Comparison of ENCODE assay signal across 1 cellular context in the genomic region with DNA sequence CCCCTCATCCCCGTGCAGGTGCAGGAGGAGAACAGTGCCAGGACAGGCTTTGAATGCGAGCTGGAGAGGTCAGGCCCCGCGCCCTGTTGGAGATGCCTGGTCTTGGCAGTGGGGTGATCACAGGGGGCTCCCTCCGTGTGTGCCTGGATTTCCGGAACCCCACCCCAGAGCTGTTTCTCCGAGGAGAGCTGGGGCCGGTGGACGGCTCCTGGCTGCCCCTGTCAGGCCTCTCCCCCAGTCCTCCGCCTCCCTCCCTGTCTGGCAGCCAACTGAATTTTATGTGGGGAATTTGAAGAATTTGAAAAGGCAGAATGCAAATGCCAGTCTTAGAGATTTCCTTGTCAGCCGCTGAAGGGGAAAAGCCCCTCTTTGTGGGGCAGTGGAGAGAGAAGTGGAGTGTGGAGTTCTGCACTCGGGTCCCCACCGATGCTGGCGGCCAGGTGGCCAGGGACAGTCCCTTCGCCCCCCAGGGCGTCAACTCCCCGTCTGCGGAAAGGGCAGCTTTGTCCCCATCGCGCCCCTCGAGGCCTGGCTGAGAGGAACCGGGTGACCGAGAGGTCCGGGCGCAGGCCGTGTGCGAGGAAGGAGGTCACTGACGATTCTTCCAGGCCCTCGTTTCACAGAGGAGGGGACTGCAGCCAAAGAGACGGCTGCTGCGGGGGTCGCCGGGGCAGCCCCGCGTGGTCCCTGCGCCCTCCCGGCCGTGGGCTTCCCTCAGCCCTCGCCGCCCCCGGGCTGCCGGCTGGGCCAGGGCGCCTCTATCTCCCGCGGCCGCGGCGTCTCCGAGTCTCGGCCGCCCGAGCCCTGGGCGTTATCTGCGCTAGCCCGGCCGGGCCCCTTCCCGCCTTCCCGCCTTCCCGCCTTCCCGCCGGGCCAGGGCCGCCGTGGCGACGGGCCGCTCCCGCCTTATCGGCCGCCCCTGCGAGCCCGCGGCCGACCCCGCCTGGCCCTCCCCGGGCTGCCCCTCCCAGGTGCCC.
A peak's percentile ranks its signal among the peaks of the same experiment; 100 is the strongest.
TF ChIP-seq lines count a peak whose summit lies in the region.

No MANE protein-coding gene starts in this region.

TF ChIP-seq in K562, 482 proteins besides CTCF, POLR2A, EP300 and RAD21 (continued from another document and continues in another):
- TF ChIP-seq, protein P1, sequence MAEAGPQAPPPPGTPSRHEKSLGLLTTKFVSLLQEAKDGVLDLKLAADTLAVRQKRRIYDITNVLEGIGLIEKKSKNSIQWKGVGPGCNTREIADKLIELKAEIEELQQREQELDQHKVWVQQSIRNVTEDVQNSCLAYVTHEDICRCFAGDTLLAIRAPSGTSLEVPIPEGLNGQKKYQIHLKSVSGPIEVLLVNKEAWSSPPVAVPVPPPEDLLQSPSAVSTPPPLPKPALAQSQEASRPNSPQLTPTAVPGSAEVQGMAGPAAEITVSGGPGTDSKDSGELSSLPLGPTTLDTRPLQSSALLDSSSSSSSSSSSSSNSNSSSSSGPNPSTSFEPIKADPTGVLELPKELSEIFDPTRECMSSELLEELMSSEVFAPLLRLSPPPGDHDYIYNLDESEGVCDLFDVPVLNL (CRISPR knock-in tag; IDR thresholded peaks at IDR 0.05; ENCODE audit: low read depth): no peak
- TF ChIP-seq RHOXF2B (CRISPR knock-in tag; conservative IDR thresholded peaks at IDR 0.05) (no peak), L3MBTL2 (IDR thresholded peaks at IDR 0.05) (peak; percentile 98), ZNF830 (CRISPR knock-in tag; IDR thresholded peaks at IDR 0.05) (no peak), SMAD2 (IDR thresholded peaks at IDR 0.05; ENCODE audit: low read depth, low read length) (no peak), CBX3 (IDR thresholded peaks at IDR 0.05; ENCODE audit: borderline replicate concordance in 1 of 2, low read length in 2 of 2) (no peak), SMARCA5 (IDR thresholded peaks at IDR 0.05) (no peak), MEF2A (IDR thresholded peaks at IDR 0.05; ENCODE audit: control insufficient read depth, low read depth, low read length) (no peak), NR4A1 (CRISPR knock-in tag; IDR thresholded peaks at IDR 0.05) (peak; percentile 86), NR4A1 (tag; IDR thresholded peaks at IDR 0.05) (peak; percentile 92), ZNF384 (IDR thresholded peaks at IDR 0.05; ENCODE audit: low read depth, low read length) (no peak), HOXB6 (CRISPR knock-in tag; IDR thresholded peaks at IDR 0.05; ENCODE audit: borderline replicate concordance) (no peak), ZNF274 (IDR thresholded peaks at IDR 0.05; ENCODE audit: borderline replicate concordance, low read depth, low read length) (no peak), RBM39 (optimal IDR thresholded peaks at IDR 0.05; ENCODE audit: low read depth, low read length) (no peak), MXI1 (IDR thresholded peaks at IDR 0.05; ENCODE audit: low read depth, low read length) (no peak), ZEB2 (IDR thresholded peaks at IDR 0.05) (no peak), PPARD (CRISPR knock-in tag; IDR thresholded peaks at IDR 0.05) (no peak), ARID2 (IDR thresholded peaks at IDR 0.05) (no peak), HNRNPUL1 (IDR thresholded peaks at IDR 0.05; ENCODE audit: low read length) (no peak), HDAC2 (IDR thresholded peaks at IDR 0.05) (no peak), GABPA (tag; conservative IDR thresholded peaks at IDR 0.05; ENCODE audit: low read depth) (no peak), NCOA6 (IDR thresholded peaks at IDR 0.05) (no peak), WHSC1 (IDR thresholded peaks at IDR 0.05; ENCODE audit: low read length) (peak; percentile 69), EZH2 (IDR thresholded peaks at IDR 0.05; ENCODE audit: borderline replicate concordance, low read depth, low read length) (no peak), FUS (optimal IDR thresholded peaks at IDR 0.05; ENCODE audit: low read depth, low read length) (no peak), FOS (IDR thresholded peaks at IDR 0.05; ENCODE audit: extremely low read depth, insufficient read length) (no peak), NCOA2 (IDR thresholded peaks at IDR 0.05; ENCODE audit: partially characterized antibody in 2 of 2) (no peak), C11orf30 (IDR thresholded peaks at IDR 0.05; ENCODE audit: low read depth) (no peak), BRCA1 (IDR thresholded peaks at IDR 0.05) (no peak), BRCA1 (CRISPR knock-in tag; IDR thresholded peaks at IDR 0.05) (no peak), POLR3A (IDR thresholded peaks at IDR 0.05; ENCODE audit: borderline replicate concordance, extremely low read depth, insufficient read depth, insufficient read length) (no peak), ZNF282 (CRISPR knock-in tag; IDR thresholded peaks at IDR 0.05) (no peak), NFIC (IDR thresholded peaks at IDR 0.05) (no peak), OTX1 (CRISPR knock-in tag; IDR thresholded peaks at IDR 0.05) (no peak), ZFP30 (CRISPR knock-in tag; IDR thresholded peaks at IDR 0.05; ENCODE audit: borderline replicate concordance) (no peak), YY1 (IDR thresholded peaks at IDR 0.05; ENCODE audit: borderline replicate concordance in 1 of 3, control insufficient read depth in 1 of 3, extremely low read depth in 1 of 3, insufficient read depth in 3 of 3, insufficient read length in 1 of 3, insufficient replicate concordance in 2 of 3, low read depth in 1 of 3, low read length in 2 of 3) (peak in 1 of 3 experiments; percentile 29), ZNF217 (CRISPR knock-in tag; IDR thresholded peaks at IDR 0.05) (no peak), NBN (IDR thresholded peaks at IDR 0.05; ENCODE audit: low read depth) (no peak), GATAD2A (IDR thresholded peaks at IDR 0.05) (no peak), HNRNPL (IDR thresholded peaks at IDR 0.05; ENCODE audit: low read depth, low read length) (peak; percentile 51), KDM2B (CRISPR knock-in tag; IDR thresholded peaks at IDR 0.05) (peak; percentile 9; the same call in 1 of the 2 replicates), ZNF699 (CRISPR knock-in tag; IDR thresholded peaks at IDR 0.05; ENCODE audit: insufficient replicate concordance) (no peak), KHSRP (IDR thresholded peaks at IDR 0.05) (no peak), GTF2E2 (tag; IDR thresholded peaks at IDR 0.05) (no peak), LCOR (CRISPR knock-in tag; IDR thresholded peaks at IDR 0.05) (no peak), CAMTA2 (CRISPR knock-in tag; conservative IDR thresholded peaks at IDR 0.05) (no peak), NFE2 (IDR thresholded peaks at IDR 0.05; ENCODE audit: low read depth) (no peak), ZNF668 (CRISPR knock-in tag; IDR thresholded peaks at IDR 0.05) (peak; percentile 50; the same call in 1 of the 2 replicates), SAP30 (IDR thresholded peaks at IDR 0.05; ENCODE audit: borderline replicate concordance, insufficient read depth, low read depth, low read length, poor library complexity, severe bottlenecking) (no peak), KAT8 (IDR thresholded peaks at IDR 0.05; ENCODE audit: low read depth) (no peak)
- TF ChIP-seq, protein P2, sequence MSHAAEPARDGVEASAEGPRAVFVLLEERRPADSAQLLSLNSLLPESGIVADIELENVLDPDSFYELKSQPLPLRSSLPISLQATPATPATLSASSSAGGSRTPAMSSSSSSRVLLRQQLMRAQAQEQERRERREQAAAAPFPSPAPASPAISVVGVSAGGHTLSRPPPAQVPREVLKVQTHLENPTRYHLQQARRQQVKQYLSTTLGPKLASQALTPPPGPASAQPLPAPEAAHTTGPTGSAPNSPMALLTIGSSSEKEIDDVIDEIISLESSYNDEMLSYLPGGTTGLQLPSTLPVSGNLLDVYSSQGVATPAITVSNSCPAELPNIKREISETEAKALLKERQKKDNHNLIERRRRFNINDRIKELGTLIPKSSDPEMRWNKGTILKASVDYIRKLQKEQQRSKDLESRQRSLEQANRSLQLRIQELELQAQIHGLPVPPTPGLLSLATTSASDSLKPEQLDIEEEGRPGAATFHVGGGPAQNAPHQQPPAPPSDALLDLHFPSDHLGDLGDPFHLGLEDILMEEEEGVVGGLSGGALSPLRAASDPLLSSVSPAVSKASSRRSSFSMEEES (CRISPR knock-in tag; IDR thresholded peaks at IDR 0.05): no peak
- TF ChIP-seq, protein P3, sequence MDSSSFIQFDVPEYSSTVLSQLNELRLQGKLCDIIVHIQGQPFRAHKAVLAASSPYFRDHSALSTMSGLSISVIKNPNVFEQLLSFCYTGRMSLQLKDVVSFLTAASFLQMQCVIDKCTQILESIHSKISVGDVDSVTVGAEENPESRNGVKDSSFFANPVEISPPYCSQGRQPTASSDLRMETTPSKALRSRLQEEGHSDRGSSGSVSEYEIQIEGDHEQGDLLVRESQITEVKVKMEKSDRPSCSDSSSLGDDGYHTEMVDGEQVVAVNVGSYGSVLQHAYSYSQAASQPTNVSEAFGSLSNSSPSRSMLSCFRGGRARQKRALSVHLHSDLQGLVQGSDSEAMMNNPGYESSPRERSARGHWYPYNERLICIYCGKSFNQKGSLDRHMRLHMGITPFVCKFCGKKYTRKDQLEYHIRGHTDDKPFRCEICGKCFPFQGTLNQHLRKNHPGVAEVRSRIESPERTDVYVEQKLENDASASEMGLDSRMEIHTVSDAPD (CRISPR knock-in tag; IDR thresholded peaks at IDR 0.05): no peak
- TF ChIP-seq, protein P4, sequence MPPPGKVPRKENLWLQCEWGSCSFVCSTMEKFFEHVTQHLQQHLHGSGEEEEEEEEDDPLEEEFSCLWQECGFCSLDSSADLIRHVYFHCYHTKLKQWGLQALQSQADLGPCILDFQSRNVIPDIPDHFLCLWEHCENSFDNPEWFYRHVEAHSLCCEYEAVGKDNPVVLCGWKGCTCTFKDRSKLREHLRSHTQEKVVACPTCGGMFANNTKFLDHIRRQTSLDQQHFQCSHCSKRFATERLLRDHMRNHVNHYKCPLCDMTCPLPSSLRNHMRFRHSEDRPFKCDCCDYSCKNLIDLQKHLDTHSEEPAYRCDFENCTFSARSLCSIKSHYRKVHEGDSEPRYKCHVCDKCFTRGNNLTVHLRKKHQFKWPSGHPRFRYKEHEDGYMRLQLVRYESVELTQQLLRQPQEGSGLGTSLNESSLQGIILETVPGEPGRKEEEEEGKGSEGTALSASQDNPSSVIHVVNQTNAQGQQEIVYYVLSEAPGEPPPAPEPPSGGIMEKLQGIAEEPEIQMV (tag; conservative IDR thresholded peaks at IDR 0.05; ENCODE audit: low read depth): no peak
- TF ChIP-seq, protein P5, sequence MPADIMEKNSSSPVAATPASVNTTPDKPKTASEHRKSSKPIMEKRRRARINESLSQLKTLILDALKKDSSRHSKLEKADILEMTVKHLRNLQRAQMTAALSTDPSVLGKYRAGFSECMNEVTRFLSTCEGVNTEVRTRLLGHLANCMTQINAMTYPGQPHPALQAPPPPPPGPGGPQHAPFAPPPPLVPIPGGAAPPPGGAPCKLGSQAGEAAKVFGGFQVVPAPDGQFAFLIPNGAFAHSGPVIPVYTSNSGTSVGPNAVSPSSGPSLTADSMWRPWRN (IDR thresholded peaks at IDR 0.05; ENCODE audit: low read depth): no peak
- TF ChIP-seq, protein P6, sequence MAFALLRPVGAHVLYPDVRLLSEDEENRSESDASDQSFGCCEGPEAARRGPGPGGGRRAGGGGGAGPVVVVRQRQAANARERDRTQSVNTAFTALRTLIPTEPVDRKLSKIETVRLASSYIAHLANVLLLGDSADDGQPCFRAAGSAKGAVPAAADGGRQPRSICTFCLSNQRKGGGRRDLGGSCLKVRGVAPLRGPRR (CRISPR knock-in tag; IDR thresholded peaks at IDR 0.05): no peak
- TF ChIP-seq, protein P7, sequence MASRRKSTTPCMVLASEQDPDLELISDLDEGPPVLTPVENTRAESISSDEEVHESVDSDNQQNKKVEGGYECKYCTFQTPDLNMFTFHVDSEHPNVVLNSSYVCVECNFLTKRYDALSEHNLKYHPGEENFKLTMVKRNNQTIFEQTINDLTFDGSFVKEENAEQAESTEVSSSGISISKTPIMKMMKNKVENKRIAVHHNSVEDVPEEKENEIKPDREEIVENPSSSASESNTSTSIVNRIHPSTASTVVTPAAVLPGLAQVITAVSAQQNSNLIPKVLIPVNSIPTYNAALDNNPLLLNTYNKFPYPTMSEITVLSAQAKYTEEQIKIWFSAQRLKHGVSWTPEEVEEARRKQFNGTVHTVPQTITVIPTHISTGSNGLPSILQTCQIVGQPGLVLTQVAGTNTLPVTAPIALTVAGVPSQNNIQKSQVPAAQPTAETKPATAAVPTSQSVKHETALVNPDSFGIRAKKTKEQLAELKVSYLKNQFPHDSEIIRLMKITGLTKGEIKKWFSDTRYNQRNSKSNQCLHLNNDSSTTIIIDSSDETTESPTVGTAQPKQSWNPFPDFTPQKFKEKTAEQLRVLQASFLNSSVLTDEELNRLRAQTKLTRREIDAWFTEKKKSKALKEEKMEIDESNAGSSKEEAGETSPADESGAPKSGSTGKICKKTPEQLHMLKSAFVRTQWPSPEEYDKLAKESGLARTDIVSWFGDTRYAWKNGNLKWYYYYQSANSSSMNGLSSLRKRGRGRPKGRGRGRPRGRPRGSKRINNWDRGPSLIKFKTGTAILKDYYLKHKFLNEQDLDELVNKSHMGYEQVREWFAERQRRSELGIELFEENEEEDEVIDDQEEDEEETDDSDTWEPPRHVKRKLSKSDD (conservative IDR thresholded peaks at IDR 0.05; ENCODE audit: low read length): no peak
- TF ChIP-seq, protein P8, sequence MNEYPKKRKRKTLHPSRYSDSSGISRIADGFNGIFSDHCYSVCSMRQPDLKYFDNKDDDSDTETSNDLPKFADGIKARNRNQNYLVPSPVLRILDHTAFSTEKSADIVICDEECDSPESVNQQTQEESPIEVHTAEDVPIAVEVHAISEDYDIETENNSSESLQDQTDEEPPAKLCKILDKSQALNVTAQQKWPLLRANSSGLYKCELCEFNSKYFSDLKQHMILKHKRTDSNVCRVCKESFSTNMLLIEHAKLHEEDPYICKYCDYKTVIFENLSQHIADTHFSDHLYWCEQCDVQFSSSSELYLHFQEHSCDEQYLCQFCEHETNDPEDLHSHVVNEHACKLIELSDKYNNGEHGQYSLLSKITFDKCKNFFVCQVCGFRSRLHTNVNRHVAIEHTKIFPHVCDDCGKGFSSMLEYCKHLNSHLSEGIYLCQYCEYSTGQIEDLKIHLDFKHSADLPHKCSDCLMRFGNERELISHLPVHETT (CRISPR knock-in tag; conservative IDR thresholded peaks at IDR 0.05 in 1 of 2, IDR thresholded peaks at IDR 0.05 in 1 of 2): peak in 1 of 2 experiments; percentile 83; a peak in 1 of 4 replicates
- TF ChIP-seq, protein P9, sequence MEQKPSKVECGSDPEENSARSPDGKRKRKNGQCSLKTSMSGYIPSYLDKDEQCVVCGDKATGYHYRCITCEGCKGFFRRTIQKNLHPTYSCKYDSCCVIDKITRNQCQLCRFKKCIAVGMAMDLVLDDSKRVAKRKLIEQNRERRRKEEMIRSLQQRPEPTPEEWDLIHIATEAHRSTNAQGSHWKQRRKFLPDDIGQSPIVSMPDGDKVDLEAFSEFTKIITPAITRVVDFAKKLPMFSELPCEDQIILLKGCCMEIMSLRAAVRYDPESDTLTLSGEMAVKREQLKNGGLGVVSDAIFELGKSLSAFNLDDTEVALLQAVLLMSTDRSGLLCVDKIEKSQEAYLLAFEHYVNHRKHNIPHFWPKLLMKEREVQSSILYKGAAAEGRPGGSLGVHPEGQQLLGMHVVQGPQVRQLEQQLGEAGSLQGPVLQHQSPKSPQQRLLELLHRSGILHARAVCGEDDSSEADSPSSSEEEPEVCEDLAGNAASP (IDR thresholded peaks at IDR 0.05): no peak
- TF ChIP-seq, protein P10, sequence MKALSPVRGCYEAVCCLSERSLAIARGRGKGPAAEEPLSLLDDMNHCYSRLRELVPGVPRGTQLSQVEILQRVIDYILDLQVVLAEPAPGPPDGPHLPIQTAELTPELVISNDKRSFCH (CRISPR knock-in tag; IDR thresholded peaks at IDR 0.05): no peak
- TF ChIP-seq, protein P10 (tag; IDR thresholded peaks at IDR 0.05): peak; percentile 91
